Comparison of ENCODE assay signal across 14 cellular contexts in genomic region chr19:16363133-16363851, GRCh38. TPM values are rescaled to one million over a fixed set of nuclear protein-coding genes. Genes with fewer than 3 reads are reported as not detected.
A peak's percentile ranks its signal among the peaks of the same experiment; 100 is the strongest.
DNase-seq lines count a peak whose midpoint lies in the region; ATAC-seq, FAIRE-seq and TF ChIP-seq lines count a peak whose summit lies in the region.
"Had no signal": no experiment of that assay in that cellular context is flagged by ENCODE, and none has a peak within 500 bp of the region (broad histone marks: within the 10 kb centered on the region; RNA-seq: fewer than 3 reads in every experiment).

No MANE protein-coding gene starts in this region.

- H3K27me3 ChIP-seq in RWPE2 (ENCODE audit: insufficient read depth, poor library complexity, severe bottlenecking) (no peaks in the 10 kb centered on the region), HepG2 (ENCODE audit: control insufficient read depth in 1 of 2, insufficient read depth in 2 of 2, low read length in 2 of 2) (no peaks in the 10 kb centered on the region), thyroid gland (no peaks in the 10 kb centered on the region)
- H3K27me3 ChIP-seq: ascending aorta, neutrophil had no signal

- TF ChIP-seq EP300 in HepG2 (IDR thresholded peaks at IDR 0.05; ENCODE audit: low read depth in 2 of 2, low read length in 2 of 2) (no peak), HepG2 (CRISPR knock-in tag; IDR thresholded peaks at IDR 0.05; ENCODE audit: borderline replicate concordance) (no peak)

- no peak for FAIRE-seq in HepG2 (lab: Jason Lieb, UNC)

- no peak overlapping the region for H3K4me3 ChIP-seq in RWPE2 (ENCODE audit: severe bottlenecking)
- no peak overlapping the region for H3K4me3 ChIP-seq in HepG2 (replicated peaks in 1 of 3; ENCODE audit: insufficient read depth in 1 of 3, low read depth in 2 of 3, low read length in 3 of 3)
- H3K4me3 ChIP-seq in thyroid gland (replicated peaks in 1 of 3): no peak overlapping the region
- H3K4me3 ChIP-seq: ascending aorta had no signal

- peaks cover 38% of the 10 kb centered on the region for H3K36me3 Mint-ChIP-seq in activated naive CD4-positive, alpha-beta T cell treated with anti-CD3 and anti-CD28 coated beads, Interleukin-2, amount 10 ng/mL, durations not matched to agents 7 days and 5 days
- H3K36me3 Mint-ChIP-seq in activated naive CD4-positive, alpha-beta T cell treated with anti-CD3 and anti-CD28 coated beads, Interleukin-2, amount 50 U/mL, for 72 hours: peaks cover 13 to 22% of the 10 kb centered on the region in 2 donors

- TF ChIP-seq RAD21 in HepG2 (CRISPR knock-in tag; IDR thresholded peaks at IDR 0.05): no peak

- intact Hi-C loops in HepG2 (cut with micrococcal nuclease; ENCODE audit: unreplicated experiment) (no loop called here), thyroid gland (cut with DNase I) (no loop called here)

- H3K36me3 ChIP-seq in RWPE2 (ENCODE audit: low read depth): no peaks in the 10 kb centered on the region
- peaks cover 0 to 14% of the 10 kb centered on the region in 2 experiments; a peak in 1 of 5 replicates for H3K36me3 ChIP-seq in HepG2 (replicated peaks in 1 of 2; ENCODE audit: control insufficient read depth in 1 of 2, insufficient read depth in 2 of 2, low read length in 2 of 2)
- H3K36me3 ChIP-seq in thyroid gland: no peaks in the 10 kb centered on the region
- H3K36me3 ChIP-seq: ascending aorta had no signal

- H3K4me1 ChIP-seq in RWPE2 (ENCODE audit: insufficient read depth, poor library complexity, severe bottlenecking) (peaks cover 3% of the 10 kb centered on the region), HepG2 (ENCODE audit: insufficient read depth, low read length) (peaks cover 12% of the 10 kb centered on the region), thyroid gland (peaks cover 12 to 17% of the 10 kb centered on the region in 2 donors)
- H3K4me1 ChIP-seq: ascending aorta had no signal

- peak overlapping the region; percentile 52 for H3K27ac Mint-ChIP-seq in activated naive CD4-positive, alpha-beta T cell treated with anti-CD3 and anti-CD28 coated beads, Interleukin-2, amount 10 ng/mL, durations not matched to agents 7 days and 5 days
- H3K27ac Mint-ChIP-seq in activated naive CD4-positive, alpha-beta T cell treated with anti-CD3 and anti-CD28 coated beads, Interleukin-2, amount 50 U/mL, for 72 hours: no peak overlapping the region

- H3K27ac ChIP-seq in RWPE2 (ENCODE audit: poor library complexity, severe bottlenecking): no peak overlapping the region
- H3K27ac ChIP-seq in HepG2 (ENCODE audit: extremely low read length, insufficient read depth, low read length): no peak overlapping the region
- no peak overlapping the region for H3K27ac ChIP-seq in thyroid gland
- H3K27ac ChIP-seq: ascending aorta, epithelial cell of prostate, neutrophil had no signal

- no peak for ATAC-seq in activated naive CD4-positive, alpha-beta T cell treated with anti-CD3 and anti-CD28 coated beads, Interleukin-2, amount 50 U/mL, for 72 hours
- ATAC-seq in RWPE2 (ENCODE audit: low read depth) (peak; percentile 77), HepG2 (peak; percentile 17; the same call in 2 of the 3 replicates)

- CTCF ChIA-PET in activated naive CD4-positive, alpha-beta T cell treated with anti-CD3 and anti-CD28 coated beads, Interleukin-2, amount 10 ng/mL, durations not matched to agents 7 days and 5 days (lab: Charles Lee): interaction anchor here (0.6 to 1.2 kb wide), 2 partner anchors 24 to 35 kb away, joined by 3 to 5 read pairs; no protein-coding TSS in a partner anchor
- CTCF ChIA-PET in HepG2 (lab: Yijun Ruan, JAX; ENCODE audit: low intra/inter-chr PET ratio, low total read pairs): no interaction called here

- H3K4me1 Mint-ChIP-seq in activated naive CD4-positive, alpha-beta T cell treated with anti-CD3 and anti-CD28 coated beads, Interleukin-2, amount 10 ng/mL, durations not matched to agents 7 days and 5 days: peaks cover 87% of the 10 kb centered on the region

- H3K27me3 Mint-ChIP-seq in activated naive CD4-positive, alpha-beta T cell treated with anti-CD3 and anti-CD28 coated beads, Interleukin-2, amount 10 ng/mL, durations not matched to agents 7 days and 5 days: peaks cover 17% of the 10 kb centered on the region

- TF ChIP-seq POLR2A in HepG2 (IDR thresholded peaks at IDR 0.05; ENCODE audit: insufficient read depth in 1 of 2, low read depth in 2 of 2, low read length in 2 of 2): no peak
- no peak for TF ChIP-seq POLR2A in thyroid gland (IDR thresholded peaks at IDR 0.05)

- H2AFZ ChIP-seq in HepG2 (ENCODE audit: low read length): no peak overlapping the region

- DNase-seq in activated naive CD4-positive, alpha-beta T cell treated with anti-CD3 and anti-CD28 coated beads, Interleukin-2, amount 10 ng/mL, durations not matched to agents 7 days and 5 days: no peak
- DNase-seq in activated naive CD4-positive, alpha-beta T cell treated with anti-CD3 and anti-CD28 coated beads, Interleukin-2, amount 50 U/mL, for 72 hours (ENCODE audit: low spot score in 2 of 2): no peak
- DNase-seq in RWPE2 (ENCODE audit: low spot score) (no peak), HepG2 (ENCODE audit: low spot score) (no peak), thyroid gland (peak; percentile 69 to 75), islet precursor cell (no peak), NCI-H146 (lab: John Stamatoyannopoulos, UW) (no peak), amygdala (lab: John Stamatoyannopoulos, UW) (no peak)
- DNase-seq: HCEC 1CT; stimulated activated naive CD4-positive, alpha-beta T cell treated with Interleukin-2 at 50 U/mL for 16 hours; SW 1271 had no signal

- 89% methylated on average over 17 of the region's 20 CpGs for WGBS in HepG2 (ENCODE audit: low lambda C conversion rate)
- 77 to 83% methylated on average over 20 of the region's 20 CpGs for WGBS in thyroid gland, 2 donors

- no peak overlapping the region for H3K9ac ChIP-seq in HepG2 (ENCODE audit: insufficient read depth, low read depth, low read length)

- POLR2A ChIA-PET in HepG2 (lab: Yijun Ruan, JAX): no interaction called here

- no peak overlapping the region for H3K4me3 Mint-ChIP-seq in activated naive CD4-positive, alpha-beta T cell treated with anti-CD3 and anti-CD28 coated beads, Interleukin-2, amount 10 ng/mL, durations not matched to agents 7 days and 5 days

- H3K79me2 ChIP-seq in HepG2 (ENCODE audit: insufficient read depth, low read length): no peaks in the 10 kb centered on the region

- no peaks in the 10 kb centered on the region for H4K20me1 ChIP-seq in HepG2 (ENCODE audit: insufficient read depth, low read length)

- H3K9me3 ChIP-seq in RWPE2 (ENCODE audit: severe bottlenecking) (no peaks in the 10 kb centered on the region), HepG2 (ENCODE audit: low read length) (no peaks in the 10 kb centered on the region), thyroid gland (no peaks in the 10 kb centered on the region)
- H3K9me3 ChIP-seq: ascending aorta, neutrophil had no signal

- H3K9me3 Mint-ChIP-seq in activated naive CD4-positive, alpha-beta T cell treated with anti-CD3 and anti-CD28 coated beads, Interleukin-2, amount 10 ng/mL, durations not matched to agents 7 days and 5 days: no peaks in the 10 kb centered on the region
- no peaks in the 10 kb centered on the region for H3K9me3 Mint-ChIP-seq in activated naive CD4-positive, alpha-beta T cell treated with anti-CD3 and anti-CD28 coated beads, Interleukin-2, amount 50 U/mL, for 72 hours

- H3K4me2 ChIP-seq in HepG2 (ENCODE audit: low read depth, low read length): no peak overlapping the region

- in situ Hi-C loops in HepG2 (cut with HindIII; ENCODE audit: extremely low pct_ligation_motif_present, low pct_unique_long_range_greater_than_20kb): no loop called here

- no peak for TF ChIP-seq CTCF in RWPE2 (IDR thresholded peaks at IDR 0.05; ENCODE audit: poor library complexity, severe bottlenecking)
- no peak for TF ChIP-seq CTCF in HepG2 (CRISPR knock-in tag; IDR thresholded peaks at IDR 0.05)
- no peak for TF ChIP-seq CTCF in thyroid gland (IDR thresholded peaks at IDR 0.05)

- BruUV-seq in HepG2 (replicated peaks; lab: Mats Ljungman, UMichigan): no TSS peak

TF ChIP-seq in HepG2, 621 proteins besides CTCF, POLR2A, EP300 and RAD21 (continues in another document):
- TF ChIP-seq AGO2 (optimal IDR thresholded peaks at IDR 0.05; ENCODE audit: low read depth, low read length) (peak; percentile 42), ZNF160 (CRISPR knock-in tag; IDR thresholded peaks at IDR 0.05) (no peak), ZNF343 (CRISPR knock-in tag; IDR thresholded peaks at IDR 0.05) (0 out of 2 replicates have a peak, but pooled peaks have one; percentile 27), SAP130 (CRISPR knock-in tag; IDR thresholded peaks at IDR 0.05; ENCODE audit: low read depth) (no peak)

RNA-seq across cellular contexts. Expression of gene KLF2, which starts 38.7 kb away (rescaled TPM):
- under 1 TPM; 0.56 to 0.57 TPM for total RNA-seq in activated naive CD4-positive, alpha-beta T cell treated with anti-CD3 and anti-CD28 coated beads, Interleukin-2, amount 50 U/mL, for 72 hours
- total RNA-seq in HepG2 (2016; rRNA removed; fragmentation: Illumina TruSeq; extraction: Trizol) (not detected in 2 replicates), thyroid gland (10 to 100 TPM in 3 of 4 donors, 1 to 10 TPM in 1; 9.1 to 15.9 (median 14.0) TPM)
- not detected in 2 replicates for total RNA-seq in HepG2 (2016; cell fraction: cytosol; rRNA removed; fragmentation: Illumina TruSeq; extraction: Trizol; ENCODE audit: low read depth)
- not detected in 2 replicates for total RNA-seq in HepG2 (2016; cell fraction: insoluble cytoplasmic fraction; rRNA removed; fragmentation: Illumina TruSeq; extraction: Trizol)
- not detected in 2 replicates for total RNA-seq in HepG2 (2016; cell fraction: membrane; rRNA removed; fragmentation: Illumina TruSeq; extraction: Trizol)
- not detected in 2 replicates for total RNA-seq in HepG2 (2016; cell fraction: nucleus; rRNA removed; fragmentation: Illumina TruSeq; extraction: Trizol)
- polyA plus RNA-seq in HepG2 (2011; rRNA removed): 0.05 TPM in 1 of 2 replicates, not detected in the other
- polyA plus RNA-seq in HepG2 (2011; cell fraction: cytosol; rRNA removed): 0.05 TPM in 1 of 2 replicates, not detected in the other
- 0.16 and 0.23 TPM in 2 replicates for polyA plus RNA-seq in HepG2 (2011; cell fraction: nucleus; rRNA removed)
- polyA plus RNA-seq in HepG2 (2012): not detected in 2 replicates
- not detected in 2 replicates for polyA plus RNA-seq in HepG2 (2016; cell fraction: cytosol; fragmentation: Illumina TruSeq; extraction: Trizol; ENCODE audit: low read depth)
- polyA plus RNA-seq in HepG2 (2016; cell fraction: insoluble cytoplasmic fraction; fragmentation: Illumina TruSeq; extraction: Trizol; ENCODE audit: low read depth): not detected in 2 replicates
- 0.27 TPM in 1 of 2 replicates, not detected in the other for polyA plus RNA-seq in HepG2 (2016; cell fraction: membrane; fragmentation: Illumina TruSeq; extraction: Trizol; ENCODE audit: low read depth)
- polyA plus RNA-seq in HepG2 (2016; cell fraction: nucleus; fragmentation: Illumina TruSeq; extraction: Trizol; ENCODE audit: insufficient read depth, low read depth): not detected in 2 replicates
- 0.16 TPM in 1 of 2 replicates, not detected in the other for polyA minus RNA-seq in HepG2 (2011; rRNA and poly(A)+ RNA removed; ENCODE audit: low replicate concordance)
- not detected in 2 replicates for polyA minus RNA-seq in HepG2 (2011; cell fraction: cytosol; rRNA and poly(A)+ RNA removed)
- not detected in 2 replicates for polyA minus RNA-seq in HepG2 (2011; cell fraction: nucleus; rRNA and poly(A)+ RNA removed)

Comparison
In these comparisons a context has a peak if more than half of its experiments do, and no peak if none do; other contexts are left out.
1. DNase-seq: peak in thyroid gland (2 of 2); none in activated naive CD4-positive, alpha-beta T cell treated with anti-CD3 and anti-CD28 coated beads, Interleukin-2, amount 10 ng/mL, durations not matched to agents 7 days and 5 days (single experiment), activated naive CD4-positive, alpha-beta T cell treated with anti-CD3 and anti-CD28 coated beads, Interleukin-2, amount 50 U/mL, for 72 hours (0 of 2), RWPE2 (single experiment), HepG2 (single experiment), islet precursor cell (single experiment), NCI-H146 (single experiment) and amygdala (0 of 56).
2. ATAC-seq: peak in RWPE2 (single experiment) and HepG2 (single experiment); none in activated naive CD4-positive, alpha-beta T cell treated with anti-CD3 and anti-CD28 coated beads, Interleukin-2, amount 50 U/mL, for 72 hours (0 of 2).
3. RNA of gene KLF2, which starts 38.7 kb away (total RNA-seq): 9.1 to 15.9 TPM in thyroid gland; 0.56 to 0.57 TPM in activated naive CD4-positive, alpha-beta T cell treated with anti-CD3 and anti-CD28 coated beads, Interleukin-2, amount 50 U/mL, for 72 hours and not detected in HepG2; every median in the first group is over 4 times any median in the second.